ENCODE assay signal across 12 cellular contexts in the genomic region with DNA sequence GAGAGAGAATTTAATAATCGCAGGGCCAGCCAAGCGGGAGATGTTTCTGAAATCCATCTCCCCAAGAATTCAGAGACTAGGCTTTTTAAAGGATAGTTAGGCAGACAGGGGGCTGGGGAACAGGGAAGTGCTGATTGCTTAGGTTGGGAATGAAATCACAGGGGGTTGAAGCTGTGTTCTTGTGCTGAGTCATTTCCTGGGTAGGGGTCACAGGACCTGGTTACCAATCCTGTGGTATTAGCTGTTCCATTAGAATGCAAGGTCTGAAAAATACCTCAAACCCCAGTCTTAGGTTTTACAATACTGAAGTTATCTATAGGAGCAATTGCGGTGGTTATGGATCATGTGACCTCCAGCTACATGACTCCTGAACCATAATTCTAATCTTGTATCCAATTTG. TPM values are rescaled to one million over a fixed set of nuclear protein-coding genes. Genes with fewer than 3 reads are reported as not detected.
DNase-seq lines count a peak whose midpoint lies in the region; ATAC-seq and FAIRE-seq lines count a peak whose summit lies in the region.
"Had no signal": no experiment of that assay in that cellular context is flagged by ENCODE, and none has a peak within 500 bp of the region (broad histone marks: within the 10 kb centered on the region; RNA-seq: fewer than 3 reads in every experiment).

No MANE protein-coding gene starts in this region.

- H3K4me3 Mint-ChIP-seq in activated CD4-positive, alpha-beta T cell treated with anti-CD3 and anti-CD28 coated beads, Interleukin-2, amount 10 ng/mL, durations not matched to agents 24 days and 14 days: peak overlapping the region; percentile 93
- peak overlapping the region; percentile 83 for H3K4me3 Mint-ChIP-seq in central memory CD8-positive, alpha-beta T cell

- H3K27ac ChIP-seq in trophoblast cell (ENCODE audit: low read depth, low read length): peak overlapping the region; percentile 44
- H3K27ac ChIP-seq: A549, upper lobe of left lung had no signal

- H3K27ac Mint-ChIP-seq in activated CD4-positive, alpha-beta T cell treated with anti-CD3 and anti-CD28 coated beads, Interleukin-2, amount 10 ng/mL, durations not matched to agents 24 days and 14 days: peak overlapping the region; percentile 71
- H3K27ac Mint-ChIP-seq in central memory CD8-positive, alpha-beta T cell (ENCODE audit: low read depth): no peak overlapping the region

- H3K4me1 ChIP-seq in trophoblast cell (ENCODE audit: control insufficient read depth in 1 of 2, insufficient read depth in 2 of 2, low read length in 2 of 2): peaks cover 3% of the 10 kb centered on the region in 2 experiments
- H3K4me1 ChIP-seq: A549 had no signal

- no peak overlapping the region for H4K12ac ChIP-seq in trophoblast cell (ENCODE audit: low read depth, low read length)

- no peak overlapping the region for H3K23ac ChIP-seq in trophoblast cell (ENCODE audit: low read length)

- H4K91ac ChIP-seq in trophoblast cell (ENCODE audit: low read depth, low read length): no peak overlapping the region

- peak; percentile 92 for FAIRE-seq in RCC 7860 (lab: Jason Lieb, UNC)
- FAIRE-seq: A549 had no signal

- H3K14ac ChIP-seq in trophoblast cell (ENCODE audit: low read length): no peak overlapping the region

- no peak overlapping the region for H4K8ac ChIP-seq in trophoblast cell (ENCODE audit: low read depth, low read length)

- no peak overlapping the region for H3K4me2 ChIP-seq in trophoblast cell (ENCODE audit: low read length)
- H3K4me2 ChIP-seq: A549 had no signal

- no peaks in the 10 kb centered on the region for H3K9me3 ChIP-seq in trophoblast cell (ENCODE audit: insufficient read depth, low read depth, low read length)
- H3K9me3 ChIP-seq: upper lobe of left lung had no signal

- peaks cover 15% of the 10 kb centered on the region for H3K9me3 Mint-ChIP-seq in activated CD4-positive, alpha-beta T cell treated with anti-CD3 and anti-CD28 coated beads, Interleukin-2, amount 10 ng/mL, durations not matched to agents 24 days and 14 days
- H3K9me3 Mint-ChIP-seq in central memory CD8-positive, alpha-beta T cell: peaks cover 7% of the 10 kb centered on the region

- H2BK5ac ChIP-seq in trophoblast cell (ENCODE audit: low read depth, low read length, poor library complexity): no peak overlapping the region

- H3K4me1 Mint-ChIP-seq in activated CD4-positive, alpha-beta T cell treated with anti-CD3 and anti-CD28 coated beads, Interleukin-2, amount 10 ng/mL, durations not matched to agents 24 days and 14 days: peaks cover 55% of the 10 kb centered on the region
- H3K4me1 Mint-ChIP-seq in central memory CD8-positive, alpha-beta T cell: peaks cover 75% of the 10 kb centered on the region

- H3K4me3 ChIP-seq in trophoblast cell (ENCODE audit: low read depth, low read length): no peak overlapping the region
- H3K4me3 ChIP-seq: A549, upper lobe of left lung had no signal

- no peak overlapping the region for H3K9ac ChIP-seq in trophoblast cell (ENCODE audit: low read length)

- no CpG with 5 or more reads among the region's 3 CpGs for WGBS in trophoblast cell (ENCODE audit: extremely low coverage, insufficient coverage, insufficient read length)

- H2AK5ac ChIP-seq in trophoblast cell (ENCODE audit: low read length): no peak overlapping the region

- no peaks in the 10 kb centered on the region for H3K79me1 ChIP-seq in trophoblast cell (ENCODE audit: low read length)

- no peak overlapping the region for H3K4ac ChIP-seq in trophoblast cell (ENCODE audit: low read depth, low read length)

- no peaks in the 10 kb centered on the region for H3K36me3 ChIP-seq in trophoblast cell (ENCODE audit: control insufficient read depth in 1 of 2, insufficient read depth in 2 of 2, low read length in 2 of 2)
- H3K36me3 ChIP-seq: upper lobe of left lung had no signal

- intact Hi-C loops in activated CD4-positive, alpha-beta T cell treated with anti-CD3 and anti-CD28 coated beads, Interleukin-2, amount 10 ng/mL, durations not matched to agents 24 days and 14 days (cut with micrococcal nuclease): no loop called here

- H3K36me3 Mint-ChIP-seq in activated CD4-positive, alpha-beta T cell treated with anti-CD3 and anti-CD28 coated beads, Interleukin-2, amount 10 ng/mL, durations not matched to agents 24 days and 14 days (ENCODE audit: low read depth): peaks cover 74% of the 10 kb centered on the region
- H3K36me3 Mint-ChIP-seq in central memory CD8-positive, alpha-beta T cell (ENCODE audit: insufficient read depth): peaks cover 22% of the 10 kb centered on the region

- DNase-seq in activated CD4-positive, alpha-beta T cell treated with anti-CD3 and anti-CD28 coated beads, Interleukin-2, amount 10 ng/mL, durations not matched to agents 24 days and 14 days: no peak
- DNase-seq in activated CD4-positive, alpha-beta T cell treated with anti-CD3 and anti-CD28 coated beads for 4 hours: no peak
- DNase-seq in RCC 7860 (ENCODE audit: low spot score) (peak; percentile 90), trophoblast cell (no peak), NCI-H1048 (lab: John Stamatoyannopoulos, UW) (no peak), SHP77 (lab: John Stamatoyannopoulos, UW) (no peak), NCI-H1105 (lab: John Stamatoyannopoulos, UW) (no peak)
- no peak for DNase-seq in central memory CD8-positive, alpha-beta T cell (ENCODE audit: low spot score in 2 of 2)
- DNase-seq: amygdala, NCI-H524 treated with DMSO at 0.1 percent for 48 hours had no signal

- no peaks in the 10 kb centered on the region for H3K79me2 ChIP-seq in trophoblast cell (ENCODE audit: control insufficient read depth, insufficient read depth, low read length, poor library complexity)

- H3K18ac ChIP-seq in trophoblast cell (ENCODE audit: low read length): no peak overlapping the region

- no peak for ATAC-seq in central memory CD8-positive, alpha-beta T cell (replicated peaks; ENCODE audit: extremely low read depth, poor library complexity, severe bottlenecking)
- ATAC-seq: A549 had no signal

- H2BK120ac ChIP-seq in trophoblast cell (ENCODE audit: insufficient read depth, low read length, poor library complexity): no peak overlapping the region

- no peak overlapping the region for H2AFZ ChIP-seq in trophoblast cell (ENCODE audit: insufficient read depth, low read length, poor library complexity)

- no peak overlapping the region for H2BK12ac ChIP-seq in trophoblast cell (ENCODE audit: low read length)

- H3K27me3 Mint-ChIP-seq in activated CD4-positive, alpha-beta T cell treated with anti-CD3 and anti-CD28 coated beads, Interleukin-2, amount 10 ng/mL, durations not matched to agents 24 days and 14 days: no peaks in the 10 kb centered on the region
- no peaks in the 10 kb centered on the region for H3K27me3 Mint-ChIP-seq in central memory CD8-positive, alpha-beta T cell

- no peaks in the 10 kb centered on the region for H3K27me3 ChIP-seq in trophoblast cell (ENCODE audit: insufficient read depth, low read length)
- H3K27me3 ChIP-seq: upper lobe of left lung had no signal

RNA-seq across cellular contexts. Expression of gene SP140, which starts 4.6 kb away (rescaled TPM):
- 236 and 241 TPM in 2 replicates for total RNA-seq in activated CD4-positive, alpha-beta T cell treated with anti-CD3 and anti-CD28 coated beads, Interleukin-2, amount 10 ng/mL, durations not matched to agents 24 days and 14 days
- polyA plus RNA-seq in trophoblast cell (2013): 0.35 and 0.41 TPM in 2 replicates

RNA-seq across cellular contexts. Expression of gene SP110, which starts 10.3 kb away (rescaled TPM):
- total RNA-seq in activated CD4-positive, alpha-beta T cell treated with anti-CD3 and anti-CD28 coated beads, Interleukin-2, amount 10 ng/mL, durations not matched to agents 24 days and 14 days: 137 and 148 TPM in 2 replicates
- polyA plus RNA-seq in trophoblast cell (2013): 6.4 and 6.5 TPM in 2 replicates
